ENCODE assay signal across 8 cellular contexts in genomic region chr2:48205137-48205798, GRCh38.
DNase-seq lines count a peak whose midpoint lies in the region; ATAC-seq, FAIRE-seq and TF ChIP-seq lines count a peak whose summit lies in the region.

No MANE protein-coding gene starts in this region.

- H3K27ac ChIP-seq in osteoblast (ENCODE audit: low read depth, low read length) = peak overlapping the region; percentile 30
- no peak overlapping the region for H3K27ac ChIP-seq in pancreas

- POLR2A ChIA-PET in Caco-2 (lab: Charles Lee) = interaction anchor here (0.6 kb wide), 1 partner anchor 87 kb away, joined by 3 read pairs; no protein-coding TSS in a partner anchor

- H4K20me1 ChIP-seq in osteoblast (ENCODE audit: insufficient read depth, low read length) = no peaks in the 10 kb centered on the region

- ATAC-seq in GM18517 (IDR thresholded peaks at IDR 0.05; ENCODE audit: unreplicated experiment) (peak; percentile 89), HG02884 (IDR thresholded peaks at IDR 0.05; ENCODE audit: unreplicated experiment) (peak; percentile 44), pancreas (no peak)

- no peak overlapping the region for H3K4me3 Mint-ChIP-seq in Caco-2 (ENCODE audit: unreplicated experiment)

- H3K36me3 ChIP-seq in osteoblast (ENCODE audit: insufficient read depth, low read length) = no peaks in the 10 kb centered on the region
- H3K36me3 ChIP-seq in Caco-2 (ENCODE audit: control insufficient read depth, insufficient read depth, low read length) = no peaks in the 10 kb centered on the region
- H3K36me3 ChIP-seq in pancreas = no peaks in the 10 kb centered on the region

- BruUV-seq in Caco-2 (replicated peaks; lab: Mats Ljungman, UMichigan) = no TSS peak

- no peak for FAIRE-seq in pancreas (lab: Jason Lieb, UNC)

- no peaks in the 10 kb centered on the region for H3K79me2 ChIP-seq in osteoblast (ENCODE audit: insufficient read depth, low read length)

- peak overlapping the region; percentile 54 for H3K4me2 ChIP-seq in osteoblast (ENCODE audit: insufficient read depth, low read length)

- H3K9me3 Mint-ChIP-seq in Caco-2 (ENCODE audit: unreplicated experiment) = no peaks in the 10 kb centered on the region

- H3K27me3 Mint-ChIP-seq in Caco-2 (ENCODE audit: insufficient read depth, unreplicated experiment) = no peaks in the 10 kb centered on the region

- DNase-seq in anterior cingulate cortex (lab: John Stamatoyannopoulos, UW) = peak in 52 of 58 donors; percentile 8 to 96 (median 66)
- DNase-seq in osteoblast (ENCODE audit: insufficient read length, low spot score, missing footprints) = peak; percentile 46
- no peak for DNase-seq in Caco-2
- no peak for DNase-seq in stimulated activated naive CD4-positive, alpha-beta T cell (lab: John Stamatoyannopoulos, UW)
- DNase-seq in GM19240 (ENCODE audit: insufficient read length, low spot score) = no peak
- no peak for DNase-seq in pancreas

- no peaks in the 10 kb centered on the region for H3K36me3 Mint-ChIP-seq in Caco-2 (ENCODE audit: insufficient read depth, unreplicated experiment)

- H3K27me3 ChIP-seq in osteoblast (ENCODE audit: insufficient read depth, low read length) (no peaks in the 10 kb centered on the region), Caco-2 (replicated peaks; ENCODE audit: control insufficient read depth, insufficient read depth, low read length) (no peaks in the 10 kb centered on the region), pancreas (no peaks in the 10 kb centered on the region)

- peak overlapping the region; percentile 94 for H2AFZ ChIP-seq in osteoblast (ENCODE audit: low read length)

- H3K4me3 ChIP-seq in osteoblast (ENCODE audit: insufficient read depth, low read length) (peak overlapping the region; percentile 23), Caco-2 (ENCODE audit: low read depth, low read length) (no peak overlapping the region), pancreas (no peak overlapping the region)

- TF ChIP-seq CTCF in osteoblast (IDR thresholded peaks at IDR 0.05; ENCODE audit: extremely low read depth, low read depth, low read length) (peak; percentile 21), Caco-2 (IDR thresholded peaks at IDR 0.05; ENCODE audit: insufficient read depth in 1 of 2, low read depth in 1 of 2, low read length in 1 of 2, severe bottlenecking in 1 of 2, unreplicated experiment in 1 of 2) (peak in 1 of 2 experiments; percentile 32), pancreas (IDR thresholded peaks at IDR 0.05) (no peak)

- H3K4me1 ChIP-seq in osteoblast (ENCODE audit: insufficient read depth, low read length) (peaks cover 21% of the 10 kb centered on the region), Caco-2 (no peaks in the 10 kb centered on the region), pancreas (no peaks in the 10 kb centered on the region)

- WGBS in pancreas, 2 donors = 64 to 69% methylated on average over 7 of the region's 7 CpGs

- H3K4me1 Mint-ChIP-seq in Caco-2 (ENCODE audit: low read depth, unreplicated experiment) = no peaks in the 10 kb centered on the region

- no peak overlapping the region for H3K27ac Mint-ChIP-seq in Caco-2 (ENCODE audit: unreplicated experiment)

- no peaks in the 10 kb centered on the region for H3K9me3 ChIP-seq in osteoblast (ENCODE audit: low read depth, low read length)
- no peaks in the 10 kb centered on the region for H3K9me3 ChIP-seq in Caco-2
- no peaks in the 10 kb centered on the region for H3K9me3 ChIP-seq in pancreas

- CTCF ChIA-PET in Caco-2 (lab: Charles Lee) = interaction anchor here (0.7 kb wide), 1 partner anchor 24 kb away, joined by 3 read pairs; no protein-coding TSS in a partner anchor

- intact Hi-C loops in Caco-2 (cut with micrococcal nuclease; ENCODE audit: unreplicated experiment) = no loop called here
- intact Hi-C loops in pancreas (cut with DNase I) = no loop called here

Comparison
In these comparisons a context has a peak if more than half of its experiments do, and no peak if none do; other contexts are left out.
1. ATAC-seq: peak in GM18517 (single experiment) and HG02884 (single experiment); none in pancreas (0 of 4).
2. DNase-seq: peak in anterior cingulate cortex (52 of 58) and osteoblast (single experiment); none in Caco-2 (0 of 2), stimulated activated naive CD4-positive, alpha-beta T cell (0 of 6), GM19240 (single experiment) and pancreas (0 of 6).